Comparison of ENCODE assay signal across 1 cellular context in the genomic region with DNA sequence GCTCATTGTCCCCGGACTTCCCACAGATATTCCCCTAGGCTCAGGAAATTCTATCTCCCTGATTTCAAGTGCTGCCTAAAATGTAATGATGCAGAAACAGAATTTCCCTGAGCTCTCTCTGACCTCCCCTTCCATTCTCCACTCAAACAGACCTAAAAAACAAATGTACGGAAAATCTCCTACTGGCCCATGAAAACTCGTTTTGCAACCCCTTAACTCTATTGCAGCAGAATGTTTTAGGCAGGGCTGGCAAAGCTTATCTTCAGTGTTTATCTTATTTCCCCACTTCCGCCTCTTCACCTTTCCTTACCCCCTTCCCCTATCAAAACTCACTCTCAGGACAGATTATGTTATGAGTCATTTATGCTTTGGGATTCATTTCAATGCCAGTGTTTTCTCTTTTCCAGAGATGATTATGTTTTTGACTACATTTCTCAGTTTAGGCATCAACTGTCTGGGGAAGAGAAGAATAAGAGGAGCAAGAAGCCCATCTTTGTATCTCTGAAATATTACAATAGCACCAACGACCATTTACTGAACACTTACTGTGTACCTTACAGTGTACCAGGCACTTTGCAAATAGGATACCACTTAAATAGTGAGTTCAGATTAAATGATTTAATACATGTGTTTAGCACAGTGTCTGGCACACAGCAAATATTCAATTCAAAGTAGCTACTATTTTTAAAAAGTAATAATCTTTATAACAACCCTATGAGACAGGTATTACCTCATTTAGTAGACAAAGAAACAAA.
TF ChIP-seq lines count a peak whose summit lies in the region.

No MANE protein-coding gene starts in this region.

TF ChIP-seq in HEK293, 187 proteins besides CTCF, POLR2A, EP300 and RAD21 (continued from another document):
- TF ChIP-seq, protein P1, sequence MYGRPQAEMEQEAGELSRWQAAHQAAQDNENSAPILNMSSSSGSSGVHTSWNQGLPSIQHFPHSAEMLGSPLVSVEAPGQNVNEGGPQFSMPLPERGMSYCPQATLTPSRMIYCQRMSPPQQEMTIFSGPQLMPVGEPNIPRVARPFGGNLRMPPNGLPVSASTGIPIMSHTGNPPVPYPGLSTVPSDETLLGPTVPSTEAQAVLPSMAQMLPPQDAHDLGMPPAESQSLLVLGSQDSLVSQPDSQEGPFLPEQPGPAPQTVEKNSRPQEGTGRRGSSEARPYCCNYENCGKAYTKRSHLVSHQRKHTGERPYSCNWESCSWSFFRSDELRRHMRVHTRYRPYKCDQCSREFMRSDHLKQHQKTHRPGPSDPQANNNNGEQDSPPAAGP (tag by site-specific recombination; IDR thresholded peaks at IDR 0.05), result no peak
- TF ChIP-seq ZNF133 (tag by site-specific recombination; IDR thresholded peaks at IDR 0.05) (no peak), ZNF837 (tag by site-specific recombination; IDR thresholded peaks at IDR 0.05) (no peak), BCL11A (tag by site-specific recombination; IDR thresholded peaks at IDR 0.05; ENCODE audit: low read depth) (no peak), ZNF311 (tag by site-specific recombination; IDR thresholded peaks at IDR 0.05; ENCODE audit: borderline replicate concordance) (no peak), ZNF138 (tag by site-specific recombination; IDR thresholded peaks at IDR 0.05; ENCODE audit: borderline replicate concordance) (no peak), ZNF571 (tag by site-specific recombination; IDR thresholded peaks at IDR 0.05) (no peak), ZNF707 (tag by site-specific recombination; IDR thresholded peaks at IDR 0.05) (no peak), ZNF501 (tag by site-specific recombination; IDR thresholded peaks at IDR 0.05) (no peak), ZNF16 (tag by site-specific recombination; IDR thresholded peaks at IDR 0.05; ENCODE audit: low read depth) (no peak), ZNF23 (tag by site-specific recombination; IDR thresholded peaks at IDR 0.05; ENCODE audit: borderline replicate concordance) (no peak), ZFHX2 (tag by site-specific recombination; conservative IDR thresholded peaks at IDR 0.05) (peak; percentile 83), ZEB2 (tag by site-specific recombination; IDR thresholded peaks at IDR 0.05) (peak; percentile 85), ZNF423 (tag by site-specific recombination; IDR thresholded peaks at IDR 0.05) (no peak), ZNF677 (tag by site-specific recombination; IDR thresholded peaks at IDR 0.05) (no peak), ZNF324 (tag by site-specific recombination; IDR thresholded peaks at IDR 0.05) (0 out of 2 replicates have a peak, but pooled peaks have one; percentile 48), ZNF221 (tag by site-specific recombination; IDR thresholded peaks at IDR 0.05; ENCODE audit: borderline replicate concordance) (no peak), INSM2 (tag by site-specific recombination; IDR thresholded peaks at IDR 0.05) (no peak), ZNF362 (tag by site-specific recombination; IDR thresholded peaks at IDR 0.05) (no peak)
- TF ChIP-seq, protein P2, sequence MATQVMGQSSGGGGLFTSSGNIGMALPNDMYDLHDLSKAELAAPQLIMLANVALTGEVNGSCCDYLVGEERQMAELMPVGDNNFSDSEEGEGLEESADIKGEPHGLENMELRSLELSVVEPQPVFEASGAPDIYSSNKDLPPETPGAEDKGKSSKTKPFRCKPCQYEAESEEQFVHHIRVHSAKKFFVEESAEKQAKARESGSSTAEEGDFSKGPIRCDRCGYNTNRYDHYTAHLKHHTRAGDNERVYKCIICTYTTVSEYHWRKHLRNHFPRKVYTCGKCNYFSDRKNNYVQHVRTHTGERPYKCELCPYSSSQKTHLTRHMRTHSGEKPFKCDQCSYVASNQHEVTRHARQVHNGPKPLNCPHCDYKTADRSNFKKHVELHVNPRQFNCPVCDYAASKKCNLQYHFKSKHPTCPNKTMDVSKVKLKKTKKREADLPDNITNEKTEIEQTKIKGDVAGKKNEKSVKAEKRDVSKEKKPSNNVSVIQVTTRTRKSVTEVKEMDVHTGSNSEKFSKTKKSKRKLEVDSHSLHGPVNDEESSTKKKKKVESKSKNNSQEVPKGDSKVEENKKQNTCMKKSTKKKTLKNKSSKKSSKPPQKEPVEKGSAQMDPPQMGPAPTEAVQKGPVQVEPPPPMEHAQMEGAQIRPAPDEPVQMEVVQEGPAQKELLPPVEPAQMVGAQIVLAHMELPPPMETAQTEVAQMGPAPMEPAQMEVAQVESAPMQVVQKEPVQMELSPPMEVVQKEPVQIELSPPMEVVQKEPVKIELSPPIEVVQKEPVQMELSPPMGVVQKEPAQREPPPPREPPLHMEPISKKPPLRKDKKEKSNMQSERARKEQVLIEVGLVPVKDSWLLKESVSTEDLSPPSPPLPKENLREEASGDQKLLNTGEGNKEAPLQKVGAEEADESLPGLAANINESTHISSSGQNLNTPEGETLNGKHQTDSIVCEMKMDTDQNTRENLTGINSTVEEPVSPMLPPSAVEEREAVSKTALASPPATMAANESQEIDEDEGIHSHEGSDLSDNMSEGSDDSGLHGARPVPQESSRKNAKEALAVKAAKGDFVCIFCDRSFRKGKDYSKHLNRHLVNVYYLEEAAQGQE (tag by site-specific recombination; IDR thresholded peaks at IDR 0.05), result no peak
- TF ChIP-seq, protein P3, sequence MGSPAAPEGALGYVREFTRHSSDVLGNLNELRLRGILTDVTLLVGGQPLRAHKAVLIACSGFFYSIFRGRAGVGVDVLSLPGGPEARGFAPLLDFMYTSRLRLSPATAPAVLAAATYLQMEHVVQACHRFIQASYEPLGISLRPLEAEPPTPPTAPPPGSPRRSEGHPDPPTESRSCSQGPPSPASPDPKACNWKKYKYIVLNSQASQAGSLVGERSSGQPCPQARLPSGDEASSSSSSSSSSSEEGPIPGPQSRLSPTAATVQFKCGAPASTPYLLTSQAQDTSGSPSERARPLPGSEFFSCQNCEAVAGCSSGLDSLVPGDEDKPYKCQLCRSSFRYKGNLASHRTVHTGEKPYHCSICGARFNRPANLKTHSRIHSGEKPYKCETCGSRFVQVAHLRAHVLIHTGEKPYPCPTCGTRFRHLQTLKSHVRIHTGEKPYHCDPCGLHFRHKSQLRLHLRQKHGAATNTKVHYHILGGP (tag by site-specific recombination; IDR thresholded peaks at IDR 0.05), result peak; percentile 41; the same call in 1 of the 2 replicates
